ENCODE assay signal across 3 cellular contexts in the genomic region with DNA sequence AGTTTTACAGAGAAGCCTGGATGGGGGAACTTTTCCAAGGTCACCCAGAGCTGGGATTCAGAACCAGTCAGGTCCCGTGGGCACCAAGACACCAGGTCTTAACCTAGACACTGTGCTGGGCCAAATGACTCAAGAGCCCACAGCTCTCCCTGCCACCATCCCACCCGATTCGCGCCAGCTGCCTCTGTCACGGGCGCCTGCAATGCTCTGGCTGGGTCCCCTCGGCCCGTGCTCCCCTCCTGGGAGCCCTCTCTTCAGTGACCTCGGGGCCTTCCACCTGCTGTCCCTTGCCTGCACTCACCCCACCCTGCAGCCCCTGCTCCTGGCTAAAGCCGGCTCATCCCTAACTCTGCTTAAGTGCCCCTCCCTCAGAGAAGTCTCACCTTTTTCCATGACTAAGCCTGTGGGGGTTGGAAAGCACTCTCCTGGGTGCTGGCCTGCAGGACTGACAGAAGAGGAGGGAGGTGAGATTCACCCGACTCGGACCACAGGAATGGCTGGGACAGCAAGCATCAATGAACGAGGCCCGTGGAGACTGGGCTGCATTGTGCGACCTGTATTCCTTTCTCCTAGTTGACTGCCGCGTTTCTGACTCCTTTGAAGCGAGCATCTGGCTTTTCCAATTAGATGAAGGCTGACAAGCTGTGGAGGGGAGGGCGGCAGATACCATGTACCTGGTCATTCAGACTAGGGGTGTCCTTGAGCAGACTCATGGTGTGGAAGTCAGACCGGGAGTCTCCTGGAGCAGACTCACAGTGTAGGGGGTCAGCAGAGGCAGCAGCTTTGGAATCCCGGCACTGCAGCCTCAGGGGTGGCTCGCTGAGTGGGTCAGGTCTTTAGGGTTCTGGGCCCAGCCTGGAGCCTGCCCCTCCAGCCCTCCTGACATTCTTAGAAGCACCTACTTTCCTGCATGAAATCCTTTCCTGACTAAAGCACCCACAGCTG.
A peak's percentile ranks its signal among the peaks of the same experiment; 100 is the strongest.
TF ChIP-seq lines count a peak whose summit lies in the region.

No MANE protein-coding gene starts in this region.

TF ChIP-seq in GM23338, 12 proteins besides CTCF, POLR2A, EP300 and RAD21 (continues in another document):
- no peak for TF ChIP-seq ZNF462 (CRISPR knock-in tag; IDR thresholded peaks at IDR 0.05)
- TF ChIP-seq JUNB (IDR thresholded peaks at IDR 0.05; ENCODE audit: unreplicated experiment) = no peak
- TF ChIP-seq STAT1 (IDR thresholded peaks at IDR 0.05; ENCODE audit: unreplicated experiment) = no peak
- TF ChIP-seq EZH2 (IDR thresholded peaks at IDR 0.05; ENCODE audit: low read depth, unreplicated experiment) = no peak
- TF ChIP-seq ZNF114 (CRISPR knock-in tag; IDR thresholded peaks at IDR 0.05) = no peak
- no peak for TF ChIP-seq ZNF331 (CRISPR knock-in tag; IDR thresholded peaks at IDR 0.05; ENCODE audit: low read depth)
- TF ChIP-seq EZH2phosphoT487 (IDR thresholded peaks at IDR 0.05; ENCODE audit: unreplicated experiment) = no peak

TF ChIP-seq in HCT116, 20 proteins besides CTCF, POLR2A, EP300 and RAD21:
- TF ChIP-seq ZNF274 (IDR thresholded peaks at IDR 0.05; ENCODE audit: low read depth, low read length) (no peak), TCF7L2 (IDR thresholded peaks at IDR 0.05; ENCODE audit: borderline replicate concordance, extremely low read depth, insufficient read depth, insufficient read length) (no peak), MAX (IDR thresholded peaks at IDR 0.05) (no peak), ZFX (IDR thresholded peaks at IDR 0.05) (no peak), SIN3A (IDR thresholded peaks at IDR 0.05; ENCODE audit: low read depth) (no peak), POLR2AphosphoS5 (IDR thresholded peaks at IDR 0.05; ENCODE audit: low read depth, low read length) (no peak), SRF (IDR thresholded peaks at IDR 0.05; ENCODE audit: low read depth) (no peak), ELF1 (IDR thresholded peaks at IDR 0.05; ENCODE audit: borderline replicate concordance, low read depth) (no peak), JUND (IDR thresholded peaks at IDR 0.05) (no peak), FOSL1 (IDR thresholded peaks at IDR 0.05; ENCODE audit: low read depth) (no peak), YY1 (IDR thresholded peaks at IDR 0.05; ENCODE audit: extremely low read depth, insufficient replicate concordance, low read depth, low read length) (no peak), CBX3 (IDR thresholded peaks at IDR 0.05; ENCODE audit: low read depth) (no peak), EZH2 (IDR thresholded peaks at IDR 0.05) (no peak), EZH2phosphoT487 (IDR thresholded peaks at IDR 0.05; ENCODE audit: borderline replicate concordance) (no peak), SP1 (IDR thresholded peaks at IDR 0.05; ENCODE audit: low read depth) (no peak), CEBPB (IDR thresholded peaks at IDR 0.05; ENCODE audit: low read depth) (no peak), EGR1 (IDR thresholded peaks at IDR 0.05; ENCODE audit: low read depth) (no peak)
- TF ChIP-seq, protein P1, sequence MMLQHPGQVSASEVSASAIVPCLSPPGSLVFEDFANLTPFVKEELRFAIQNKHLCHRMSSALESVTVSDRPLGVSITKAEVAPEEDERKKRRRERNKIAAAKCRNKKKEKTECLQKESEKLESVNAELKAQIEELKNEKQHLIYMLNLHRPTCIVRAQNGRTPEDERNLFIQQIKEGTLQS (IDR thresholded peaks at IDR 0.05) = no peak
- TF ChIP-seq, protein P2, sequence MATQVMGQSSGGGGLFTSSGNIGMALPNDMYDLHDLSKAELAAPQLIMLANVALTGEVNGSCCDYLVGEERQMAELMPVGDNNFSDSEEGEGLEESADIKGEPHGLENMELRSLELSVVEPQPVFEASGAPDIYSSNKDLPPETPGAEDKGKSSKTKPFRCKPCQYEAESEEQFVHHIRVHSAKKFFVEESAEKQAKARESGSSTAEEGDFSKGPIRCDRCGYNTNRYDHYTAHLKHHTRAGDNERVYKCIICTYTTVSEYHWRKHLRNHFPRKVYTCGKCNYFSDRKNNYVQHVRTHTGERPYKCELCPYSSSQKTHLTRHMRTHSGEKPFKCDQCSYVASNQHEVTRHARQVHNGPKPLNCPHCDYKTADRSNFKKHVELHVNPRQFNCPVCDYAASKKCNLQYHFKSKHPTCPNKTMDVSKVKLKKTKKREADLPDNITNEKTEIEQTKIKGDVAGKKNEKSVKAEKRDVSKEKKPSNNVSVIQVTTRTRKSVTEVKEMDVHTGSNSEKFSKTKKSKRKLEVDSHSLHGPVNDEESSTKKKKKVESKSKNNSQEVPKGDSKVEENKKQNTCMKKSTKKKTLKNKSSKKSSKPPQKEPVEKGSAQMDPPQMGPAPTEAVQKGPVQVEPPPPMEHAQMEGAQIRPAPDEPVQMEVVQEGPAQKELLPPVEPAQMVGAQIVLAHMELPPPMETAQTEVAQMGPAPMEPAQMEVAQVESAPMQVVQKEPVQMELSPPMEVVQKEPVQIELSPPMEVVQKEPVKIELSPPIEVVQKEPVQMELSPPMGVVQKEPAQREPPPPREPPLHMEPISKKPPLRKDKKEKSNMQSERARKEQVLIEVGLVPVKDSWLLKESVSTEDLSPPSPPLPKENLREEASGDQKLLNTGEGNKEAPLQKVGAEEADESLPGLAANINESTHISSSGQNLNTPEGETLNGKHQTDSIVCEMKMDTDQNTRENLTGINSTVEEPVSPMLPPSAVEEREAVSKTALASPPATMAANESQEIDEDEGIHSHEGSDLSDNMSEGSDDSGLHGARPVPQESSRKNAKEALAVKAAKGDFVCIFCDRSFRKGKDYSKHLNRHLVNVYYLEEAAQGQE (IDR thresholded peaks at IDR 0.05; ENCODE audit: low read depth) = no peak
TF ChIP-seq in HCT116: peak in this region for 0.

TF ChIP-seq in K562, 482 proteins besides CTCF, POLR2A, EP300 and RAD21:
- TF ChIP-seq PRDM10 (IDR thresholded peaks at IDR 0.05; ENCODE audit: partially characterized antibody) (peak; percentile 64), HMGXB4 (CRISPR knock-in tag; IDR thresholded peaks at IDR 0.05) (no peak), TOE1 (IDR thresholded peaks at IDR 0.05; ENCODE audit: borderline replicate concordance) (no peak), TOE1 (CRISPR knock-in tag; IDR thresholded peaks at IDR 0.05; ENCODE audit: borderline replicate concordance, low read depth) (no peak), ZNF764 (CRISPR knock-in tag; IDR thresholded peaks at IDR 0.05; ENCODE audit: low read depth) (no peak), ZNF57 (CRISPR knock-in tag; IDR thresholded peaks at IDR 0.05) (no peak), ZNF224 (CRISPR knock-in tag; IDR thresholded peaks at IDR 0.05) (no peak)
- TF ChIP-seq, protein P3, sequence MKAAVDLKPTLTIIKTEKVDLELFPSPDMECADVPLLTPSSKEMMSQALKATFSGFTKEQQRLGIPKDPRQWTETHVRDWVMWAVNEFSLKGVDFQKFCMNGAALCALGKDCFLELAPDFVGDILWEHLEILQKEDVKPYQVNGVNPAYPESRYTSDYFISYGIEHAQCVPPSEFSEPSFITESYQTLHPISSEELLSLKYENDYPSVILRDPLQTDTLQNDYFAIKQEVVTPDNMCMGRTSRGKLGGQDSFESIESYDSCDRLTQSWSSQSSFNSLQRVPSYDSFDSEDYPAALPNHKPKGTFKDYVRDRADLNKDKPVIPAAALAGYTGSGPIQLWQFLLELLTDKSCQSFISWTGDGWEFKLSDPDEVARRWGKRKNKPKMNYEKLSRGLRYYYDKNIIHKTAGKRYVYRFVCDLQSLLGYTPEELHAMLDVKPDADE (conservative IDR thresholded peaks at IDR 0.05; ENCODE audit: control insufficient read depth, low read depth, low read length) = no peak
